Comparison of ENCODE assay signal across 27 cellular contexts in the genomic region with DNA sequence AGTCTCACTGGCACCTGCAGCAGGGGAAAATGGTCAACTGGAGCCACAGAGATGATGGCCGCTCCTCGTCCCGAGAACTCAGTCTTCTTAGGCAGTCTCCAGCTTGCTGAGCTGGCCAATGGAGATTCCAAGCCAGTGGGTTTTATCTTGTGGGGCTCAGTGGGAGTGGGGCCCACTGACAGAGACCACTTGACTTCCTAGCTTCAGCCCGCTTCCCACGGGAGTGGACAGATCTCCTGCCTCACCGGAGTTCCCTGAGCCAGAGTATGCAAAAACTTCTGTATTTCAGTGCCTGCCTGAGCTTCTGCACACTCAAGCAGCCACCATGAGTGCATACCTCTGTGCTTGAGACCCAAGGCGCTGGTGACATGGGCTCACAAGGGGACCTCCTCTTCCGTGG.
"Had no signal": no experiment of that assay in that cellular context is flagged by ENCODE, and none has a peak within 500 bp of the region (broad histone marks: within the 10 kb centered on the region; RNA-seq: fewer than 3 reads in every experiment).

No MANE protein-coding gene starts in this region.

- H3K27me3 Mint-ChIP-seq: naive B cell; progenitor cell of endocrine pancreas; stimulated activated naive CD8-positive, alpha-beta T cell treated with anti-CD3 and anti-CD28 coated beads, Interleukin-15, Interleukin-2, amounts not matched to agents 100 ng/mL and 50 ng/mL, for 24 hours had no signal

- H3K9me3 ChIP-seq: lower lobe of right lung, ovary, right atrium auricular region, right lobe of liver, suprapubic skin, thoracic aorta, tibial artery, uterus had no signal

- H2AFZ ChIP-seq: neural progenitor cell had no signal

- H3K27ac Mint-ChIP-seq: mesothelial cell of epicardium; naive B cell; natural killer cell; nephron progenitor cell; neural progenitor cell; progenitor cell of endocrine pancreas; stimulated activated naive CD8-positive, alpha-beta T cell treated with anti-CD3 and anti-CD28 coated beads, Interleukin-15, Interleukin-2, amounts not matched to agents 100 ng/mL and 50 ng/mL, for 24 hours had no signal

- FAIRE-seq: keratinocyte had no signal

- H3K9ac ChIP-seq: neural progenitor cell had no signal

- H3K36me3 Mint-ChIP-seq: mesothelial cell of epicardium, naive B cell, natural killer cell, neural progenitor cell had no signal

- H3K4me2 ChIP-seq: neural progenitor cell had no signal

- H3K27me3 ChIP-seq: left lung, neural progenitor cell, ovary, right atrium auricular region, right lobe of liver, suprapubic skin, tibial artery, uterus had no signal

- H3K4me1 Mint-ChIP-seq: mesothelial cell of epicardium, naive B cell, natural killer cell, nephron progenitor cell, neural progenitor cell had no signal

- H3K4me3 Mint-ChIP-seq: mesothelial cell of epicardium; naive B cell; natural killer cell; nephron progenitor cell; neural progenitor cell; stimulated activated naive CD8-positive, alpha-beta T cell treated with anti-CD3 and anti-CD28 coated beads, Interleukin-15, Interleukin-2, amounts not matched to agents 100 ng/mL and 50 ng/mL, for 24 hours had no signal

- ATAC-seq: left colon, left lung, lower lobe of right lung, natural killer cell, right lobe of liver had no signal

- H3K4me3 ChIP-seq: left lung, lower lobe of right lung, neural progenitor cell, ovary, right atrium auricular region, right lobe of liver, suprapubic skin, thoracic aorta, tibial artery, uterus had no signal

- DNase-seq: hippocampal formation; left colon; left lung; lower lobe of right lung; mammary epithelial cell; mesenchymal stem cell; naive B cell; natural killer cell; nephron progenitor cell; ovary; right lobe of liver; stimulated activated CD4-positive, alpha-beta T cell treated with anti-CD3 and anti-CD28 coated beads, Interleukin-12 subunit alpha, Interleukin-12 subunit beta, amount 100 ng/mL, for 4 hours; stimulated activated CD4-positive, alpha-beta T cell treated with anti-CD3 and anti-CD28 coated beads, Interleukin-15, amount 100 ng/mL, for 24 hours; stimulated activated CD4-positive, alpha-beta T cell treated with anti-CD3 and anti-CD28 coated beads, Interleukin-2, amount 100 ng/mL, for 24 hours; stimulated activated CD4-positive, alpha-beta T cell treated with anti-CD3 and anti-CD28 coated beads, Interleukin-4, amount 100 ng/mL, for 1 hour; stimulated activated naive CD4-positive, alpha-beta T cell; tibial artery; trophoblast cell; uterus had no signal

- H3K4me1 ChIP-seq: left lung, lower lobe of right lung, right atrium auricular region, right lobe of liver, suprapubic skin, tibial artery, uterus had no signal

- H3K27ac ChIP-seq: left lung, lower lobe of right lung, neural progenitor cell, ovary, right atrium auricular region, right lobe of liver, suprapubic skin, thoracic aorta, tibial artery, uterus had no signal

- H3K36me3 ChIP-seq: left lung, lower lobe of right lung, neural progenitor cell, ovary, right atrium auricular region, right lobe of liver, suprapubic skin, thoracic aorta, tibial artery, uterus had no signal
